1 cellular context compared by ENCODE assay signal in genomic region chr6:160348552-160349441, GRCh38.
TF ChIP-seq lines count a peak whose summit lies in the region.

No MANE protein-coding gene starts in this region.

TF ChIP-seq in HEK293, 187 proteins besides CTCF, POLR2A, EP300 and RAD21 (continued from another document and continues in another):
- no peak for TF ChIP-seq ZNF26 (tag by site-specific recombination; IDR thresholded peaks at IDR 0.05)
- peak; percentile 35 for TF ChIP-seq ZBTB26 (tag by site-specific recombination; optimal IDR thresholded peaks at IDR 0.05)
- no peak for TF ChIP-seq ZBTB20 (tag by site-specific recombination; IDR thresholded peaks at IDR 0.05)
- peak; percentile 37; the same call in 1 of the 2 replicates for TF ChIP-seq ZNF223 (tag by site-specific recombination; IDR thresholded peaks at IDR 0.05)
- TF ChIP-seq, protein P1, sequence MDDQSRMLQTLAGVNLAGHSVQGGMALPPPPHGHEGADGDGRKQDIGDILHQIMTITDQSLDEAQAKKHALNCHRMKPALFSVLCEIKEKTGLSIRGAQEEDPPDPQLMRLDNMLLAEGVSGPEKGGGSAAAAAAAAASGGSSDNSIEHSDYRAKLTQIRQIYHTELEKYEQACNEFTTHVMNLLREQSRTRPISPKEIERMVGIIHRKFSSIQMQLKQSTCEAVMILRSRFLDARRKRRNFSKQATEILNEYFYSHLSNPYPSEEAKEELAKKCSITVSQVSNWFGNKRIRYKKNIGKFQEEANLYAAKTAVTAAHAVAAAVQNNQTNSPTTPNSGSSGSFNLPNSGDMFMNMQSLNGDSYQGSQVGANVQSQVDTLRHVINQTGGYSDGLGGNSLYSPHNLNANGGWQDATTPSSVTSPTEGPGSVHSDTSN (CRISPR knock-in tag; IDR thresholded peaks at IDR 0.05) = peak; percentile 77
- TF ChIP-seq ZNF324 (tag by site-specific recombination; IDR thresholded peaks at IDR 0.05) = no peak
- no peak for TF ChIP-seq REST (tag by site-specific recombination; IDR thresholded peaks at IDR 0.05)
- TF ChIP-seq ZNF335 (tag by site-specific recombination; conservative IDR thresholded peaks at IDR 0.05) = peak; percentile 42; the same call in 1 of the 2 replicates
- TF ChIP-seq ZNF660 (tag by site-specific recombination; IDR thresholded peaks at IDR 0.05) = no peak
- no peak for TF ChIP-seq PRDM2 (tag by site-specific recombination; IDR thresholded peaks at IDR 0.05; ENCODE audit: borderline replicate concordance)
- TF ChIP-seq ZNF18 (tag by site-specific recombination; IDR thresholded peaks at IDR 0.05) = no peak
- TF ChIP-seq ZNF16 (tag by site-specific recombination; IDR thresholded peaks at IDR 0.05; ENCODE audit: low read depth) = no peak
- 0 out of 2 replicates have a peak, but pooled peaks have one; percentile 24 for TF ChIP-seq ZBTB48 (tag by site-specific recombination; IDR thresholded peaks at IDR 0.05)
- TF ChIP-seq, protein P2, sequence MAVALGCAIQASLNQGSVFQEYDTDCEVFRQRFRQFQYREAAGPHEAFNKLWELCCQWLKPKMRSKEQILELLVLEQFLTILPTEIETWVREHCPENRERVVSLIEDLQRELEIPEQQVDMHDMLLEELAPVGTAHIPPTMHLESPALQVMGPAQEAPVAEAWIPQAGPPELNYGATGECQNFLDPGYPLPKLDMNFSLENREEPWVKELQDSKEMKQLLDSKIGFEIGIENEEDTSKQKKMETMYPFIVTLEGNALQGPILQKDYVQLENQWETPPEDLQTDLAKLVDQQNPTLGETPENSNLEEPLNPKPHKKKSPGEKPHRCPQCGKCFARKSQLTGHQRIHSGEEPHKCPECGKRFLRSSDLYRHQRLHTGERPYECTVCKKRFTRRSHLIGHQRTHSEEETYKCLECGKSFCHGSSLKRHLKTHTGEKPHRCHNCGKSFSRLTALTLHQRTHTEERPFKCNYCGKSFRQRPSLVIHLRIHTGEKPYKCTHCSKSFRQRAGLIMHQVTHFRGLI (tag by site-specific recombination; IDR thresholded peaks at IDR 0.05) = no peak
- no peak for TF ChIP-seq YY2 (tag by site-specific recombination; IDR thresholded peaks at IDR 0.05)
- TF ChIP-seq ZNF654 (tag by site-specific recombination; IDR thresholded peaks at IDR 0.05; ENCODE audit: low read depth) = no peak
- TF ChIP-seq ZNF311 (tag by site-specific recombination; IDR thresholded peaks at IDR 0.05; ENCODE audit: borderline replicate concordance) = no peak
- no peak for TF ChIP-seq HOXA7 (CRISPR knock-in tag; IDR thresholded peaks at IDR 0.05; ENCODE audit: borderline replicate concordance)
- TF ChIP-seq, protein P3, sequence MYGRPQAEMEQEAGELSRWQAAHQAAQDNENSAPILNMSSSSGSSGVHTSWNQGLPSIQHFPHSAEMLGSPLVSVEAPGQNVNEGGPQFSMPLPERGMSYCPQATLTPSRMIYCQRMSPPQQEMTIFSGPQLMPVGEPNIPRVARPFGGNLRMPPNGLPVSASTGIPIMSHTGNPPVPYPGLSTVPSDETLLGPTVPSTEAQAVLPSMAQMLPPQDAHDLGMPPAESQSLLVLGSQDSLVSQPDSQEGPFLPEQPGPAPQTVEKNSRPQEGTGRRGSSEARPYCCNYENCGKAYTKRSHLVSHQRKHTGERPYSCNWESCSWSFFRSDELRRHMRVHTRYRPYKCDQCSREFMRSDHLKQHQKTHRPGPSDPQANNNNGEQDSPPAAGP (tag by site-specific recombination; IDR thresholded peaks at IDR 0.05) = no peak
- no peak for TF ChIP-seq ZNF426 (tag by site-specific recombination; IDR thresholded peaks at IDR 0.05)
- TF ChIP-seq HOXD13 (CRISPR knock-in tag; IDR thresholded peaks at IDR 0.05; ENCODE audit: borderline replicate concordance) = no peak
- TF ChIP-seq ZBTB11 (tag by site-specific recombination; conservative IDR thresholded peaks at IDR 0.05; ENCODE audit: low read depth) = no peak
- no peak for TF ChIP-seq SCRT2 (tag by site-specific recombination; IDR thresholded peaks at IDR 0.05)
- no peak for TF ChIP-seq ZNF530 (tag by site-specific recombination; IDR thresholded peaks at IDR 0.05; ENCODE audit: low read depth)
- no peak for TF ChIP-seq MYNN (tag by site-specific recombination; IDR thresholded peaks at IDR 0.05; ENCODE audit: borderline replicate concordance)
- no peak for TF ChIP-seq KLF16 (tag by site-specific recombination; IDR thresholded peaks at IDR 0.05)
- no peak for TF ChIP-seq ZSCAN16 (tag by site-specific recombination; IDR thresholded peaks at IDR 0.05)
- peak; percentile 63; the same call in 1 of the 2 replicates for TF ChIP-seq ZNF777 (tag by site-specific recombination; IDR thresholded peaks at IDR 0.05; ENCODE audit: borderline replicate concordance)
- TF ChIP-seq, protein P4, sequence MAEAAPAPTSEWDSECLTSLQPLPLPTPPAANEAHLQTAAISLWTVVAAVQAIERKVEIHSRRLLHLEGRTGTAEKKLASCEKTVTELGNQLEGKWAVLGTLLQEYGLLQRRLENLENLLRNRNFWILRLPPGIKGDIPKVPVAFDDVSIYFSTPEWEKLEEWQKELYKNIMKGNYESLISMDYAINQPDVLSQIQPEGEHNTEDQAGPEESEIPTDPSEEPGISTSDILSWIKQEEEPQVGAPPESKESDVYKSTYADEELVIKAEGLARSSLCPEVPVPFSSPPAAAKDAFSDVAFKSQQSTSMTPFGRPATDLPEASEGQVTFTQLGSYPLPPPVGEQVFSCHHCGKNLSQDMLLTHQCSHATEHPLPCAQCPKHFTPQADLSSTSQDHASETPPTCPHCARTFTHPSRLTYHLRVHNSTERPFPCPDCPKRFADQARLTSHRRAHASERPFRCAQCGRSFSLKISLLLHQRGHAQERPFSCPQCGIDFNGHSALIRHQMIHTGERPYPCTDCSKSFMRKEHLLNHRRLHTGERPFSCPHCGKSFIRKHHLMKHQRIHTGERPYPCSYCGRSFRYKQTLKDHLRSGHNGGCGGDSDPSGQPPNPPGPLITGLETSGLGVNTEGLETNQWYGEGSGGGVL (tag by site-specific recombination; IDR thresholded peaks at IDR 0.05) = no peak
